9 cellular contexts compared by ENCODE assay signal in the genomic region with DNA sequence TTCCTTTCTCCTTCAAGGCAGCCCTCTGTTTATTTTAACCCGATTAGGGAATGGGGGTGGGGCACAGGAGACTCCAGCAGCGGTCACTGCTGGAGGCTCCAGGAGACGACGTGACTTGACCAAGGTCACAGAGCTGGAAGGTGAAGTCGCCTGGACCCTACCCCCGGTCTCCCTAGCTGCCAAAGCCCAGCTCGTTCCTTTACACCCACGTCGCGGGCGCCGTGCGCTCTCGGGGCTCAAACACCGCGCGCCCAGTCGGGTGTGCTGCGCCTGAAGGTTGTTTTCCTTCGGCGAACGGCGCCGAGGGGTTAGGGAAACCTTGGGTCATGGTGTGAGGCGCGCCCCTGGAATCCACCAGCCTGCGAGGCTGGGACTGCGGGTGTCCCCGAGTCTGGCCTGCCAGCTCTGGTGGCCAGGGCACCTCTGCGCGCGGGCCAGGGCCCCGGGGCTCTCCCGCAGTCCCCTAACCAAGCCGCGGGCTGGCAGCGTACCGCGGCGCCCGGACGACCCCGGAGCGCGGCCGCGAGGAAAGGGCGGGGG. TPM values are rescaled to one million over a fixed set of nuclear protein-coding genes. Genes with fewer than 3 reads are reported as not detected.
DNase-seq lines count a peak whose midpoint lies in the region; ATAC-seq and TF ChIP-seq lines count a peak whose summit lies in the region.
"Had no signal": no experiment of that assay in that cellular context is flagged by ENCODE, and none has a peak within 500 bp of the region (broad histone marks: within the 10 kb centered on the region; RNA-seq: fewer than 3 reads in every experiment).

No MANE protein-coding gene starts in this region.

- H3K9me2 ChIP-seq in neural cell (ENCODE audit: insufficient read depth, low read length), result no peaks in the 10 kb centered on the region

- peak overlapping the region; percentile 37 to 87 (median 77) for H3K4me3 Mint-ChIP-seq in CD8-positive, alpha-beta memory T cell
- H3K4me3 Mint-ChIP-seq in central memory CD8-positive, alpha-beta T cell, result peak overlapping the region; percentile 11

- H3K9me3 Mint-ChIP-seq in CD8-positive, alpha-beta memory T cell, result peaks cover 0 to 2% (median 0%) of the 10 kb centered on the region in 5 donors
- H3K9me3 Mint-ChIP-seq in central memory CD8-positive, alpha-beta T cell, result no peaks in the 10 kb centered on the region

- H4K20me1 ChIP-seq in neural cell (ENCODE audit: insufficient read depth), result no peaks in the 10 kb centered on the region

- no peak overlapping the region for H3K27ac ChIP-seq in CD8-positive, alpha-beta memory T cell (ENCODE audit: low read depth, low read length)
- H3K27ac ChIP-seq in neural cell (ENCODE audit: low read length), result peak overlapping the region; percentile 13

- H3K79me2 ChIP-seq in neural cell (replicated peaks; ENCODE audit: insufficient read depth, low read length), result no peaks in the 10 kb centered on the region

- peak overlapping the region; percentile 60 for H3K9ac ChIP-seq in neural cell (ENCODE audit: low read length)

- peaks cover 52 to 70% of the 10 kb centered on the region in 2 donors for H3K27me3 Mint-ChIP-seq in CD8-positive, alpha-beta memory T cell
- H3K27me3 Mint-ChIP-seq in central memory CD8-positive, alpha-beta T cell, result peaks cover 92% of the 10 kb centered on the region

- no peaks in the 10 kb centered on the region for H3K36me3 Mint-ChIP-seq in CD8-positive, alpha-beta memory T cell
- peaks cover 2% of the 10 kb centered on the region for H3K36me3 Mint-ChIP-seq in central memory CD8-positive, alpha-beta T cell (ENCODE audit: insufficient read depth)

- H3K4me3 ChIP-seq in CD8-positive, alpha-beta memory T cell (ENCODE audit: low read length), result no peak overlapping the region
- peak overlapping the region; percentile 76 for H3K4me3 ChIP-seq in neural cell (ENCODE audit: low read length)

- H2AFZ ChIP-seq in neural cell (ENCODE audit: low read depth, low read length), result peak overlapping the region; percentile 40

- peaks cover 34% of the 10 kb centered on the region for H3K27me3 ChIP-seq in CD8-positive, alpha-beta memory T cell (ENCODE audit: insufficient read depth, low read length, poor library complexity, severe bottlenecking)
- peaks cover 52% of the 10 kb centered on the region for H3K27me3 ChIP-seq in neural cell (ENCODE audit: insufficient read depth, low read depth, low read length)

- peak in 1 of 5 donors; percentile 7 for DNase-seq in CD8-positive, alpha-beta memory T cell
- no peak for DNase-seq in central memory CD8-positive, alpha-beta T cell (ENCODE audit: low spot score in 2 of 2)
- no peak for DNase-seq in activated CD4-positive, alpha-beta T cell treated with anti-CD3 and anti-CD28 coated beads for 48 hours
- DNase-seq in UCSD-AML1 (lab: John Stamatoyannopoulos, UW; ENCODE audit: unreplicated experiment) (no peak), T1000 (lab: John Stamatoyannopoulos, UW) (no peak)
- DNase-seq: kidney glomerular epithelial cell had no signal

- H3K4me1 Mint-ChIP-seq in CD8-positive, alpha-beta memory T cell, result peaks cover 11 to 18% (median 14%) of the 10 kb centered on the region in 3 donors
- H3K4me1 Mint-ChIP-seq in central memory CD8-positive, alpha-beta T cell, result peaks cover 17% of the 10 kb centered on the region

- POLR2A ChIA-PET in CD8-positive, alpha-beta memory T cell (lab: Charles Lee), result no interaction called here

- H3K4me2 ChIP-seq in neural cell (ENCODE audit: low read length), result peak overlapping the region; percentile 59

- H3K36me3 ChIP-seq in CD8-positive, alpha-beta memory T cell (ENCODE audit: insufficient read depth, low read length), result no peaks in the 10 kb centered on the region
- no peaks in the 10 kb centered on the region for H3K36me3 ChIP-seq in neural cell (ENCODE audit: insufficient read depth, low read length)

- TF ChIP-seq RAD21 in neural cell (conservative IDR thresholded peaks at IDR 0.05), result peak; percentile 3

- no peak for TF ChIP-seq EP300 in neural cell (conservative IDR thresholded peaks at IDR 0.05; ENCODE audit: poor library complexity, severe bottlenecking)

- H3K27ac Mint-ChIP-seq in CD8-positive, alpha-beta memory T cell, result peak overlapping the region in 1 of 8 donors; percentile 37
- H3K27ac Mint-ChIP-seq in central memory CD8-positive, alpha-beta T cell (ENCODE audit: low read depth), result no peak overlapping the region

- H3K4me1 ChIP-seq in CD8-positive, alpha-beta memory T cell (ENCODE audit: insufficient read depth, low read length), result no peaks in the 10 kb centered on the region

- CTCF ChIA-PET in CD8-positive, alpha-beta memory T cell (lab: Charles Lee), result no interaction called here

- TF ChIP-seq CTCF in neural cell (IDR thresholded peaks at IDR 0.05; ENCODE audit: poor library complexity, severe bottlenecking), result peak; percentile 31

- H3K9me3 ChIP-seq in CD8-positive, alpha-beta memory T cell (ENCODE audit: low read length), result no peaks in the 10 kb centered on the region
- H3K9me3 ChIP-seq in neural cell (ENCODE audit: low read length), result no peaks in the 10 kb centered on the region

- H3F3A ChIP-seq in neural cell (ENCODE audit: insufficient read depth, low read length, poor library complexity, severe bottlenecking), result no peaks in the 10 kb centered on the region

- ATAC-seq in HG03354 (IDR thresholded peaks at IDR 0.05; ENCODE audit: poor library complexity, severe bottlenecking, unreplicated experiment), result peak; percentile 25
- no peak for ATAC-seq in central memory CD8-positive, alpha-beta T cell (replicated peaks; ENCODE audit: extremely low read depth, poor library complexity, severe bottlenecking)
- ATAC-seq in HG02763 (IDR thresholded peaks at IDR 0.05; ENCODE audit: unreplicated experiment), result no peak

TF ChIP-seq in neural cell, 6 proteins besides CTCF, POLR2A, EP300 and RAD21:
- TF ChIP-seq MXI1 (conservative IDR thresholded peaks at IDR 0.05; ENCODE audit: poor library complexity, severe bottlenecking) (peak; percentile 39), SMC3 (conservative IDR thresholded peaks at IDR 0.05; ENCODE audit: poor library complexity) (peak; percentile 23), EZH2 (IDR thresholded peaks at IDR 0.05; ENCODE audit: borderline replicate concordance, insufficient read depth, low read length, poor library complexity, severe bottlenecking) (no peak)

RNA-seq across cellular contexts. Expression of a gene that starts 0.7 kb away (rescaled TPM):
- total RNA-seq in CD8-positive, alpha-beta memory T cell, result not detected
- polyA plus RNA-seq in CD8-positive, alpha-beta memory T cell, result not detected
- 2.7 and 3.8 TPM in 2 replicates for polyA plus RNA-seq in neural cell
- 3.9 and 4.9 TPM in 2 replicates for polyA minus RNA-seq in neural cell
